5 cellular contexts compared by ENCODE assay signal in genomic region chr16:26749072-26749471, GRCh38.
"Had no signal": no experiment of that assay in that cellular context is flagged by ENCODE, and none has a peak within 500 bp of the region (broad histone marks: within the 10 kb centered on the region; RNA-seq: fewer than 3 reads in every experiment).

No MANE protein-coding gene starts in this region.

- ATAC-seq: HepG2, K562 had no signal

- H3K27ac ChIP-seq: HL-60 had no signal

- DNase-seq: IMR-90, KBM-7 had no signal

- H3K4me3 ChIP-seq: K562 had no signal
